ENCODE assay signal across 2 cellular contexts in the genomic region with DNA sequence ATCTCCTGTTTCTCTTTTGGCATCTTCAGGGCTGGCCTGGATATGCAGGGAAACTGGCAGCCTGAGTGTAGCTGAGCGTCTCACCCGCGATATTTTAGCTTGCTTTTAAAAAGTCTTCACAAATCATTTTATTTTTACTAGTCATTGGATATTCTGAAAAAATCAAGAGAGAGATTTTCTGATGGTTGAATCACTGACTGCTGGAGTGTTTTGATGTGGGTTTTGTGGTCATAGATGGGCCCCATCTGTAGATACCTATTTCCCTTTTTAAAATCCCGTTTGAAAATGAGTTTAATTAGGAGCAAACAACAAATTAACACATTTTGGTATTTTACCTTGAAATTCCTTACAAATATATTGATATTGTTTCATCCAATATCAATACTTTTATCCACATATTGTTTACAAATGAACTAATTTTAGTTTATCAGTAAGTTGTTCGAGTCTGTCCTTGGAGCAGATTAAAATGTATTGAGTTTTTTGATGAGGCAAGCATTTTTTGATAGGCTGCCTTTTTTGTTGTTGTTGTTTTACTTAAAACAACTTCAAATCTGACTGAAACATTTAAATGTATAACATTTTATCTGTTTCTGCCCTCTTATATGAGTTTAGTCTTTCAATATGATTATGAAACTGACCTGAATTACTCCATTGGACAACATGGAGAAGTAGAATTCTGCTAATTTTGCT.
TF ChIP-seq lines count a peak whose summit lies in the region.

No MANE protein-coding gene starts in this region.

TF ChIP-seq in HepG2, 621 proteins besides CTCF, POLR2A, EP300 and RAD21:
- TF ChIP-seq GATA4 (IDR thresholded peaks at IDR 0.05; ENCODE audit: borderline replicate concordance, low read depth) (no peak), PHF8 (CRISPR knock-in tag; IDR thresholded peaks at IDR 0.05) (no peak), ZNF781 (CRISPR knock-in tag; IDR thresholded peaks at IDR 0.05; ENCODE audit: borderline replicate concordance, not compliant biosample characterization) (no peak), MAFF (IDR thresholded peaks at IDR 0.05; ENCODE audit: low read depth, low read length) (peak; percentile 97), ZNF484 (CRISPR knock-in tag; IDR thresholded peaks at IDR 0.05; ENCODE audit: borderline replicate concordance, low read depth) (no peak), NRL (CRISPR knock-in tag; IDR thresholded peaks at IDR 0.05; ENCODE audit: borderline replicate concordance) (no peak), ZNF232 (CRISPR knock-in tag; IDR thresholded peaks at IDR 0.05; ENCODE audit: borderline replicate concordance) (no peak), KDM6A (CRISPR knock-in tag; IDR thresholded peaks at IDR 0.05; ENCODE audit: low read depth) (no peak), MAFK (conservative IDR thresholded peaks at IDR 0.05 in 1 of 2, IDR thresholded peaks at IDR 0.05 in 1 of 2; ENCODE audit: low read length in 2 of 2) (peak; percentile 97 to 98), ZFP36L2 (CRISPR knock-in tag; IDR thresholded peaks at IDR 0.05) (no peak)
- TF ChIP-seq, protein P1, sequence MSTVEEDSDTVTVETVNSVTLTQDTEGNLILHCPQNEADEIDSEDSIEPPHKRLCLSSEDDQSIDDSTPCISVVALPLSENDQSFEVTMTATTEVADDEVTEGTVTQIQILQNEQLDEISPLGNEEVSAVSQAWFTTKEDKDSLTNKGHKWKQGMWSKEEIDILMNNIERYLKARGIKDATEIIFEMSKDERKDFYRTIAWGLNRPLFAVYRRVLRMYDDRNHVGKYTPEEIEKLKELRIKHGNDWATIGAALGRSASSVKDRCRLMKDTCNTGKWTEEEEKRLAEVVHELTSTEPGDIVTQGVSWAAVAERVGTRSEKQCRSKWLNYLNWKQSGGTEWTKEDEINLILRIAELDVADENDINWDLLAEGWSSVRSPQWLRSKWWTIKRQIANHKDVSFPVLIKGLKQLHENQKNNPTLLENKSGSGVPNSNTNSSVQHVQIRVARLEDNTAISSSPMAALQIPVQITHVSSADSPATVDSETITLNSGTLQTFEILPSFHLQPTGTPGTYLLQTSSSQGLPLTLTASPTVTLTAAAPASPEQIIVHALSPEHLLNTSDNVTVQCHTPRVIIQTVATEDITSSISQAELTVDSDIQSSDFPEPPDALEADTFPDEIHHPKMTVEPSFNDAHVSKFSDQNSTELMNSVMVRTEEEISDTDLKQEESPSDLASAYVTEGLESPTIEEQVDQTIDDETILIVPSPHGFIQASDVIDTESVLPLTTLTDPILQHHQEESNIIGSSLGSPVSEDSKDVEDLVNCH (CRISPR knock-in tag; IDR thresholded peaks at IDR 0.05), result no peak
- TF ChIP-seq, protein P2, sequence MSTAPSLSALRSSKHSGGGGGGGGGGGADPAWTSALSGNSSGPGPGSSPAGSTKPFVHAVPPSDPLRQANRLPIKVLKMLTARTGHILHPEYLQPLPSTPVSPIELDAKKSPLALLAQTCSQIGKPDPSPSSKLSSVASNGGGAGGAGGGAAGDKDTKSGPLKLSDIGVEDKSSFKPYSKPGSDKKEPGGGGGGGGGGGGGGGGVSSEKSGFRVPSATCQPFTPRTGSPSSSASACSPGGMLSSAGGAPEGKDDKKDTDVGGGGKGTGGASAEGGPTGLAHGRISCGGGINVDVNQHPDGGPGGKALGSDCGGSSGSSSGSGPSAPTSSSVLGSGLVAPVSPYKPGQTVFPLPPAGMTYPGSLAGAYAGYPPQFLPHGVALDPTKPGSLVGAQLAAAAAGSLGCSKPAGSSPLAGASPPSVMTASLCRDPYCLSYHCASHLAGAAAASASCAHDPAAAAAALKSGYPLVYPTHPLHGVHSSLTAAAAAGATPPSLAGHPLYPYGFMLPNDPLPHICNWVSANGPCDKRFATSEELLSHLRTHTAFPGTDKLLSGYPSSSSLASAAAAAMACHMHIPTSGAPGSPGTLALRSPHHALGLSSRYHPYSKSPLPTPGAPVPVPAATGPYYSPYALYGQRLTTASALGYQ (CRISPR knock-in tag; IDR thresholded peaks at IDR 0.05), result no peak
- TF ChIP-seq, protein P3, sequence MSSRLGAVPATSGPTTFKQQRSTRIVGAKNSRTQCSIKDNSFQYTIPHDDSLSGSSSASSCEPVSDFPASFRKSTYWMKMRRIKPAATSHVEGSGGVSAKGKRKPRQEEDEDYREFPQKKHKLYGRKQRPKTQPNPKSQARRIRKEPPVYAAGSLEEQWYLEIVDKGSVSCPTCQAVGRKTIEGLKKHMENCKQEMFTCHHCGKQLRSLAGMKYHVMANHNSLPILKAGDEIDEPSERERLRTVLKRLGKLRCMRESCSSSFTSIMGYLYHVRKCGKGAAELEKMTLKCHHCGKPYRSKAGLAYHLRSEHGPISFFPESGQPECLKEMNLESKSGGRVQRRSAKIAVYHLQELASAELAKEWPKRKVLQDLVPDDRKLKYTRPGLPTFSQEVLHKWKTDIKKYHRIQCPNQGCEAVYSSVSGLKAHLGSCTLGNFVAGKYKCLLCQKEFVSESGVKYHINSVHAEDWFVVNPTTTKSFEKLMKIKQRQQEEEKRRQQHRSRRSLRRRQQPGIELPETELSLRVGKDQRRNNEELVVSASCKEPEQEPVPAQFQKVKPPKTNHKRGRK (CRISPR knock-in tag; IDR thresholded peaks at IDR 0.05), result no peak

TF ChIP-seq in K562, 482 proteins besides CTCF, POLR2A, EP300 and RAD21:
- TF ChIP-seq, protein P4, sequence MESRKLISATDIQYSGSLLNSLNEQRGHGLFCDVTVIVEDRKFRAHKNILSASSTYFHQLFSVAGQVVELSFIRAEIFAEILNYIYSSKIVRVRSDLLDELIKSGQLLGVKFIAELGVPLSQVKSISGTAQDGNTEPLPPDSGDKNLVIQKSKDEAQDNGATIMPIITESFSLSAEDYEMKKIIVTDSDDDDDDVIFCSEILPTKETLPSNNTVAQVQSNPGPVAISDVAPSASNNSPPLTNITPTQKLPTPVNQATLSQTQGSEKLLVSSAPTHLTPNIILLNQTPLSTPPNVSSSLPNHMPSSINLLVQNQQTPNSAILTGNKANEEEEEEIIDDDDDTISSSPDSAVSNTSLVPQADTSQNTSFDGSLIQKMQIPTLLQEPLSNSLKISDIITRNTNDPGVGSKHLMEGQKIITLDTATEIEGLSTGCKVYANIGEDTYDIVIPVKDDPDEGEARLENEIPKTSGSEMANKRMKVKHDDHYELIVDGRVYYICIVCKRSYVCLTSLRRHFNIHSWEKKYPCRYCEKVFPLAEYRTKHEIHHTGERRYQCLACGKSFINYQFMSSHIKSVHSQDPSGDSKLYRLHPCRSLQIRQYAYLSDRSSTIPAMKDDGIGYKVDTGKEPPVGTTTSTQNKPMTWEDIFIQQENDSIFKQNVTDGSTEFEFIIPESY (CRISPR knock-in tag; IDR thresholded peaks at IDR 0.05), result no peak
- TF ChIP-seq, protein P5, sequence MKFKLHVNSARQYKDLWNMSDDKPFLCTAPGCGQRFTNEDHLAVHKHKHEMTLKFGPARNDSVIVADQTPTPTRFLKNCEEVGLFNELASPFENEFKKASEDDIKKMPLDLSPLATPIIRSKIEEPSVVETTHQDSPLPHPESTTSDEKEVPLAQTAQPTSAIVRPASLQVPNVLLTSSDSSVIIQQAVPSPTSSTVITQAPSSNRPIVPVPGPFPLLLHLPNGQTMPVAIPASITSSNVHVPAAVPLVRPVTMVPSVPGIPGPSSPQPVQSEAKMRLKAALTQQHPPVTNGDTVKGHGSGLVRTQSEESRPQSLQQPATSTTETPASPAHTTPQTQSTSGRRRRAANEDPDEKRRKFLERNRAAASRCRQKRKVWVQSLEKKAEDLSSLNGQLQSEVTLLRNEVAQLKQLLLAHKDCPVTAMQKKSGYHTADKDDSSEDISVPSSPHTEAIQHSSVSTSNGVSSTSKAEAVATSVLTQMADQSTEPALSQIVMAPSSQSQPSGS (CRISPR knock-in tag; IDR thresholded peaks at IDR 0.05), result no peak
- peak; percentile 90 for TF ChIP-seq MAFK (IDR thresholded peaks at IDR 0.05; ENCODE audit: low read length)
- peak; percentile 84 for TF ChIP-seq ZNF316 (IDR thresholded peaks at IDR 0.05)
- TF ChIP-seq MAFF (IDR thresholded peaks at IDR 0.05; ENCODE audit: low read length), result peak; percentile 87
- no peak for TF ChIP-seq ZNF445 (CRISPR knock-in tag; IDR thresholded peaks at IDR 0.05; ENCODE audit: low read depth)
- TF ChIP-seq MAFG (tag; conservative IDR thresholded peaks at IDR 0.05), result peak; percentile 67; the same call in 1 of the 2 replicates
- TF ChIP-seq C11orf30 (IDR thresholded peaks at IDR 0.05; ENCODE audit: low read depth), result peak; percentile 69
